In the genomic region with DNA sequence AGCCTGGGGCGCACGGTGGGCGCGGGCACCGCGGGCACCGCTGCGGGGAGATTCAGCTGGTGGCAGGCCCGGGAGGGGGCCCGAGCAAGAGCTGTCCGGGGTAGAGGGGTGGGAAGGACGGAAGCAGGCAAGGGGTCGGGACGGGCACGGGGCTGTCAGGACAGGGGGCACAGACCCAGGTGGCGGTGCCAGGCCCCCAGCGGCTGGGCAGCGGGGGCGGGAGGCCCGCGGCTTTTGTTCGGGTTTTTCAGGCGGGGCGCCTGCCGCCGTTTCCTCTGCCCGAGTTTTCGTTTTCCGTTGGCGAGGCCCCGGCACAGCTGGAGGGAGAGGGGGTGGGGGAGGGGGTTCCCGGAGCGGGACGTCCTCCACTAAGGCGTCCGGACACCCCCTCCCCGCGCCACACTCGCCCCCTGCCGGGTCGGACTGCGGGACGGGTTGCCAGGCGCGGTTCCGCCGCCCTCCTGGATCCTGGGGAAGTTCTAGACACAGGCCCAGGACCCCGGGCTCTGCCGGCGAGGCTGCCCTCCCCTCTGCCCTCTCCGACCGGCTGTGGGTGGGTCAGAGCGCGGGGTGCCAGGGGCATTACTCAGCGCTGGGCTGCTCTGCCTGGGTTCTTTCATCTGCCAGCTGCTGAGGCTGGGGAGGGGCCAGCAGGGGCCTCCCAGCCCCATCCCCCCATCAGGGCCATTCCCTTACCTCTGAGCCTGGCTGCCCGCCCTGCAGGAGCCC, we compare ENCODE assay signal across 8 cellular contexts. TPM values are rescaled to one million over a fixed set of nuclear protein-coding genes. Genes with fewer than 3 reads are reported as not detected.
DNase-seq lines count a peak whose midpoint lies in the region; ATAC-seq and TF ChIP-seq lines count a peak whose summit lies in the region.

No MANE protein-coding gene starts in this region.

- ATAC-seq in left cardiac atrium (peak; percentile 67 to 88), HG02938 (IDR thresholded peaks at IDR 0.05; ENCODE audit: unreplicated experiment) (no peak)

- H3K36me3 Mint-ChIP-seq in HFFc6 (ENCODE audit: low read depth), result peaks cover 4% of the 10 kb centered on the region; the same call in 1 of the 2 replicates
- no peaks in the 10 kb centered on the region for H3K36me3 Mint-ChIP-seq in activated naive CD8-positive, alpha-beta T cell treated with anti-CD3 and anti-CD28 coated beads for 36 hours

- H3K4me2 ChIP-seq in osteoblast (ENCODE audit: insufficient read depth, low read length), result peak overlapping the region; percentile 72

- peak overlapping the region; percentile 57 for H3K27ac ChIP-seq in osteoblast (ENCODE audit: low read depth, low read length)

- in situ Hi-C loops in ACHN (cut with HindIII; ENCODE audit: low pct_ligation_motif_present, low pct_unique_long_range_greater_than_20kb, low sequenced_read_pairs), result no loop called here

- H2AFZ ChIP-seq in osteoblast (ENCODE audit: low read length), result peak overlapping the region; percentile 43

- peaks cover 3% of the 10 kb centered on the region for H3K27me3 Mint-ChIP-seq in HFFc6 (ENCODE audit: insufficient read depth)
- peaks cover 45% of the 10 kb centered on the region for H3K27me3 Mint-ChIP-seq in activated naive CD8-positive, alpha-beta T cell treated with anti-CD3 and anti-CD28 coated beads for 36 hours

- intact Hi-C loops in left cardiac atrium (cut with DNase I), result loop anchor here (10.0 kb wide), 2 partner anchors 156 to 236 kb away; no protein-coding TSS in a partner anchor

- peaks cover 68% of the 10 kb centered on the region for H3K79me2 ChIP-seq in osteoblast (ENCODE audit: insufficient read depth, low read length)

- H4K20me1 ChIP-seq in osteoblast (ENCODE audit: insufficient read depth, low read length), result peaks cover 41% of the 10 kb centered on the region

- peak overlapping the region; percentile 91 for H3K4me3 ChIP-seq in osteoblast (ENCODE audit: insufficient read depth, low read length)

- H3K4me1 Mint-ChIP-seq in HFFc6 (ENCODE audit: low read depth), result peaks cover 49% of the 10 kb centered on the region
- H3K4me1 Mint-ChIP-seq in activated naive CD8-positive, alpha-beta T cell treated with anti-CD3 and anti-CD28 coated beads for 36 hours, result peaks cover 7% of the 10 kb centered on the region

- peaks cover 30% of the 10 kb centered on the region for H3K4me1 ChIP-seq in osteoblast (ENCODE audit: insufficient read depth, low read length)

- H3K4me3 Mint-ChIP-seq in HFFc6, result peak overlapping the region; percentile 83
- no peak overlapping the region for H3K4me3 Mint-ChIP-seq in activated naive CD8-positive, alpha-beta T cell treated with anti-CD3 and anti-CD28 coated beads for 36 hours

- H3K27ac Mint-ChIP-seq in HFFc6, result peak overlapping the region; percentile 68
- no peak overlapping the region for H3K27ac Mint-ChIP-seq in activated naive CD8-positive, alpha-beta T cell treated with anti-CD3 and anti-CD28 coated beads for 36 hours

- TF ChIP-seq CTCF in HFFc6 (IDR thresholded peaks at IDR 0.05) (peak; percentile 28; the same call in 1 of the 2 replicates), osteoblast (IDR thresholded peaks at IDR 0.05; ENCODE audit: extremely low read depth, low read depth, low read length) (no peak)

- no peaks in the 10 kb centered on the region for H3K9me3 ChIP-seq in osteoblast (ENCODE audit: low read depth, low read length)

- no peaks in the 10 kb centered on the region for H3K36me3 ChIP-seq in osteoblast (ENCODE audit: insufficient read depth, low read length)

- H3K9me3 Mint-ChIP-seq in HFFc6, result no peaks in the 10 kb centered on the region
- H3K9me3 Mint-ChIP-seq in activated naive CD8-positive, alpha-beta T cell treated with anti-CD3 and anti-CD28 coated beads for 36 hours, result no peaks in the 10 kb centered on the region

- no peaks in the 10 kb centered on the region for H3K27me3 ChIP-seq in osteoblast (ENCODE audit: insufficient read depth, low read length)

- DNase-seq in ACHN (peak; percentile 76), HFFc6 (peak; percentile 20), left cardiac atrium (peak; percentile 73), osteoblast (ENCODE audit: insufficient read length, low spot score, missing footprints) (peak; percentile 96), DMS153 treated with DMSO at 0.1 percent for 48 hours (lab: John Stamatoyannopoulos, UW; ENCODE audit: unreplicated experiment) (no peak), NCI-H2171 treated with DMSO at 0.1 percent for 48 hours (lab: John Stamatoyannopoulos, UW) (no peak)
- peak; percentile 22 for DNase-seq in activated naive CD8-positive, alpha-beta T cell treated with anti-CD3 and anti-CD28 coated beads for 36 hours

RNA-seq across cellular contexts. Expression of gene ARHGAP23, which starts 0.5 kb away (rescaled TPM):
- total RNA-seq in HFFc6 (2021; fragmentation: NEBNext Ultra II Directional; extraction: Animal tissue kit (Norgen Biotek cat#: 25700)), result 100 to 1,000 TPM; 206 to 231 (median 224) TPM
- under 1 TPM; 0.08 to 0.66 TPM for total RNA-seq in activated naive CD8-positive, alpha-beta T cell treated with anti-CD3 and anti-CD28 coated beads for 36 hours
- 10 to 100 TPM; 54.1 to 91.9 TPM for total RNA-seq in left cardiac atrium
- 47.0 and 49.8 TPM in 2 replicates for total RNA-seq in osteoblast

Comparison
In these comparisons a context has a peak if more than half of its experiments do, and no peak if none do; other contexts are left out.
1. DNase-seq: peak in ACHN (single experiment), HFFc6 (single experiment), activated naive CD8-positive, alpha-beta T cell treated with anti-CD3 and anti-CD28 coated beads for 36 hours (single experiment), left cardiac atrium (single experiment) and osteoblast (single experiment); none in DMS153 treated with DMSO at 0.1 percent for 48 hours (single experiment) and NCI-H2171 treated with DMSO at 0.1 percent for 48 hours (single experiment).
2. RNA of gene ARHGAP23, which starts 0.5 kb away (total RNA-seq): 206 to 231 TPM in HFFc6, 54.1 to 91.9 TPM in left cardiac atrium and 47.0 to 49.8 TPM in osteoblast; 0.08 to 0.66 TPM in activated naive CD8-positive, alpha-beta T cell treated with anti-CD3 and anti-CD28 coated beads for 36 hours; every median in the first group is over 10 times any median in the second.